In the genomic region with DNA sequence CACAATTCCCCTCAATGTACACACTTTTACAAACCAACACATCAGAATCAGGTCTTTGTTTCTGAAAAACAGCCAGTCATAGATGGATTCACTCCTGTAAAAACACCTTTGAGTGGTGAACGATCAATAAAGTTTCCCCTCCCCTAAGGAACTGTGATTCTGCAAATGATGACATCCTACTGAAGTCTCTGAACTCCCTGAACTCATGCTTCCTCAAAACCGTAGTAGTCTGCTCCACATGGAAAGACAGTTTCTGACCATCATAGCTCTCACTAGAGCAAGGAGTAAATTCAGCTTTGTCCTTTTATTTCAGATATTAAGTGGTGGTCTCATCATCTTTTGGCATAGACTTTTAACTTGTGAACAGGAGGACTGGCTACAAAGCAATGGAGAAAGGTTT, we compare ENCODE assay signal across 28 cellular contexts.
"Had no signal": no experiment of that assay in that cellular context is flagged by ENCODE, and none has a peak within 500 bp of the region (broad histone marks: within the 10 kb centered on the region; RNA-seq: fewer than 3 reads in every experiment).

No MANE protein-coding gene starts in this region.

- H3K4me1 Mint-ChIP-seq: natural killer cell had no signal

- DNase-seq: naive thymus-derived CD4-positive, alpha-beta T cell; natural killer cell; occipital lobe; ovary; posterior cingulate gyrus; psoas muscle; right cardiac atrium; right lobe of liver; sigmoid colon; small intestine; stimulated activated CD4-positive, alpha-beta T cell treated with anti-CD3 and anti-CD28 coated beads, Interleukin-1b, Interleukin-23, amount 100 ng/mL, for 48 hours; stimulated activated CD4-positive, alpha-beta T cell treated with anti-CD3 and anti-CD28 coated beads, Interleukin-4, amount 100 ng/mL, for 1 hour; stimulated activated CD4-positive, alpha-beta T cell treated with anti-CD3 and anti-CD28 coated beads, Interleukin-4, amount 100 ng/mL, for 4 hours; stimulated activated CD8-positive, alpha-beta memory T cell treated with anti-CD3 and anti-CD28 coated beads, Interleukin-4, amount 100 ng/mL, for 48 hours; stimulated activated naive B cell treated with anti-CD40 and anti-IgM and Interleukin-4, amounts not matched to agents 10 μg/mL and 1 μg/mL and 100 μg/mL, for 72 hours; stimulated activated naive CD4-positive, alpha-beta T cell treated with Interleukin-2 at 50 U/mL for 16 hours; stomach; trophoblast cell; upper lobe of left lung; uterus had no signal

- H2AFZ ChIP-seq: neural progenitor cell, parathyroid adenoma had no signal

- H3K4me2 ChIP-seq: neural progenitor cell had no signal

- H3K4me3 ChIP-seq: neural progenitor cell, ovary, psoas muscle, right lobe of liver, sigmoid colon, stomach, thoracic aorta, thyroid gland, tibial nerve, upper lobe of left lung, uterus had no signal

- H3K36me3 Mint-ChIP-seq: natural killer cell, neural progenitor cell had no signal

- H3K27ac ChIP-seq: neural progenitor cell, ovary, parathyroid adenoma, psoas muscle, right lobe of liver, sigmoid colon, stomach, thoracic aorta, thyroid gland, tibial nerve, upper lobe of left lung, uterus had no signal

- H3K9me3 ChIP-seq: ovary, psoas muscle, right lobe of liver, sigmoid colon, stomach, thoracic aorta, thyroid gland, tibial nerve, upper lobe of left lung, uterus had no signal

- H3K36me3 ChIP-seq: neural progenitor cell, ovary, right lobe of liver, sigmoid colon, stomach, thoracic aorta, thyroid gland, tibial nerve, upper lobe of left lung, uterus had no signal

- H3K4me1 ChIP-seq: neural progenitor cell, psoas muscle, right lobe of liver, sigmoid colon, thyroid gland, tibial nerve, upper lobe of left lung, uterus had no signal

- H3K4me3 Mint-ChIP-seq: naive thymus-derived CD4-positive, alpha-beta T cell; natural killer cell; nephron; neural progenitor cell; stimulated activated naive B cell treated with anti-CD40 and anti-IgM and Interleukin-4, amounts not matched to agents 10 μg/mL and 1 μg/mL and 100 μg/mL, for 72 hours; stimulated activated naive CD8-positive, alpha-beta T cell treated with anti-CD3 and anti-CD28 coated beads, Interleukin-15, Interleukin-2, amounts not matched to agents 100 ng/mL and 50 ng/mL, for 24 hours had no signal

- H3K9ac ChIP-seq: neural progenitor cell, parathyroid adenoma had no signal

- H3K27me3 ChIP-seq: neural progenitor cell, ovary, right lobe of liver, sigmoid colon, stomach, thyroid gland, tibial nerve, upper lobe of left lung, uterus had no signal

- ATAC-seq: naive thymus-derived CD4-positive, alpha-beta T cell; natural killer cell; right cardiac atrium; right lobe of liver had no signal

- FAIRE-seq: small intestine had no signal

- H3K27me3 Mint-ChIP-seq: naive thymus-derived CD4-positive, alpha-beta T cell; progenitor cell of endocrine pancreas; stimulated activated naive B cell treated with anti-CD40 and anti-IgM and Interleukin-4, amounts not matched to agents 10 μg/mL and 1 μg/mL and 100 μg/mL, for 72 hours; stimulated activated naive CD8-positive, alpha-beta T cell treated with anti-CD3 and anti-CD28 coated beads, Interleukin-15, Interleukin-2, amounts not matched to agents 100 ng/mL and 50 ng/mL, for 24 hours had no signal

- H3K9me3 Mint-ChIP-seq: natural killer cell had no signal

- H3K27ac Mint-ChIP-seq: naive thymus-derived CD4-positive, alpha-beta T cell; natural killer cell; nephron; neural progenitor cell; progenitor cell of endocrine pancreas; stimulated activated naive B cell treated with anti-CD40 and anti-IgM and Interleukin-4, amounts not matched to agents 10 μg/mL and 1 μg/mL and 100 μg/mL, for 72 hours; stimulated activated naive CD8-positive, alpha-beta T cell treated with anti-CD3 and anti-CD28 coated beads, Interleukin-15, Interleukin-2, amounts not matched to agents 100 ng/mL and 50 ng/mL, for 24 hours had no signal
